In genomic region chr1:237042892-237043576, GRCh38 we compare ENCODE assay signal across 1 cellular context.
TF ChIP-seq lines count a peak whose summit lies in the region.

No MANE protein-coding gene starts in this region.

TF ChIP-seq in HepG2, 621 proteins besides CTCF, POLR2A, EP300 and RAD21 (continued from another document):
- TF ChIP-seq, protein P1, sequence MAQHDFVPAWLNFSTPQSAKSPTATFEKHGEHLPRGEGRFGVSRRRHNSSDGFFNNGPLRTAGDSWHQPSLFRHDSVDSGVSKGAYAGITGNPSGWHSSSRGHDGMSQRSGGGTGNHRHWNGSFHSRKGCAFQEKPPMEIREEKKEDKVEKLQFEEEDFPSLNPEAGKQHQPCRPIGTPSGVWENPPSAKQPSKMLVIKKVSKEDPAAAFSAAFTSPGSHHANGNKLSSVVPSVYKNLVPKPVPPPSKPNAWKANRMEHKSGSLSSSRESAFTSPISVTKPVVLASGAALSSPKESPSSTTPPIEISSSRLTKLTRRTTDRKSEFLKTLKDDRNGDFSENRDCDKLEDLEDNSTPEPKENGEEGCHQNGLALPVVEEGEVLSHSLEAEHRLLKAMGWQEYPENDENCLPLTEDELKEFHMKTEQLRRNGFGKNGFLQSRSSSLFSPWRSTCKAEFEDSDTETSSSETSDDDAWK (CRISPR knock-in tag; IDR thresholded peaks at IDR 0.05) = no peak
- TF ChIP-seq NR2F1 (CRISPR knock-in tag; IDR thresholded peaks at IDR 0.05) (no peak), ZNF543 (CRISPR knock-in tag; IDR thresholded peaks at IDR 0.05) (no peak), MED1 (CRISPR knock-in tag; IDR thresholded peaks at IDR 0.05) (no peak), ZNF460 (CRISPR knock-in tag; IDR thresholded peaks at IDR 0.05; ENCODE audit: borderline replicate concordance) (no peak), FLYWCH1 (CRISPR knock-in tag; IDR thresholded peaks at IDR 0.05) (no peak)
